1 cellular context compared by ENCODE assay signal in the genomic region with DNA sequence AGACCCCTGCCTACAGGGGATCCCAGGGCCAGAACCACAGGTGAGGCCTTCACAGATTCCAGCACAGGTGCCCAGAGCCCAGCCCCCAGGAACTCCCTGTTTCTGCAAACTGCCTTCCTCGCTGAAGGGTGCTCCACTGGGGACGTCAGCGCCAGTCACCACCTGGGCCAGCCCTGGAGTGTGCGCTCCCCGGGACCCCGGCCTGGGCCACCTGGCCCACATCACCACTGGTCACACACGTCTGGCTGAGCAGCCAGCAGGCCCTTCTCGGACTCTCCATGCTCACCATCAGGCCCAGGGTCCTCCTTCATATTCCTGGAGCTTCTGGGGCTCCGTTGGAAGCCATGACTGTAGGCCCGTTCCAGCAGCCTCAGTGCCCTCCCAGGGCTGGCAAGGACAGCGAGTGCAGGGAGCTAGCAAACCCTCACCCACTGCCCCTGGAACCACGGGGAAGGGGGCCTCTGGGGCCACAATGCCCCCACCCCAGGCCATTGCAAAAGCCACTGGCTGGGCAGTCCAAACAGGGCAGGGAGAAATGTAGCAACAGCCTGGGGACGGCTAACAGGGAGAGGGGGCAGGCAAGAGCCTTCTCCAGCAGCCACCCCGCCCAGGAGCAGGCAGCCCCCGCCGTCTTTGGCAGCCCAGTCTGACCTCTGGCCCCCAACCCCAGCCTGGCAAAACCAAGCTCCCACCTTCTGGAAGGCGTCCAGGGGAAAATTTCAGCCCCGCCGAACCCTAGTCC.
TF ChIP-seq lines count a peak whose summit lies in the region.

No MANE protein-coding gene starts in this region.

TF ChIP-seq in IMR-90, 13 proteins besides CTCF, POLR2A, EP300 and RAD21:
- TF ChIP-seq FOS (IDR thresholded peaks at IDR 0.05; ENCODE audit: low read depth, low read length) (no peak), MAZ (IDR thresholded peaks at IDR 0.05; ENCODE audit: borderline replicate concordance, low read depth, low read length) (peak; percentile 56; the same call in 1 of the 2 replicates), CEBPB (IDR thresholded peaks at IDR 0.05; ENCODE audit: low read depth, low read length) (peak; percentile 16; the same call in 1 of the 2 replicates)
